8 cellular contexts compared by ENCODE assay signal in genomic region chr11:96342131-96342970, GRCh38. TPM values are rescaled to one million over a fixed set of nuclear protein-coding genes. Genes with fewer than 3 reads are reported as not detected.
DNase-seq lines count a peak whose midpoint lies in the region; ATAC-seq and TF ChIP-seq lines count a peak whose summit lies in the region.

No MANE protein-coding gene starts in this region.

- H3K4me3 ChIP-seq in WI38 (ENCODE audit: low read depth, low read length): peak overlapping the region; percentile 76
- peak overlapping the region; percentile 62 to 99 for H3K4me3 ChIP-seq in gastroesophageal sphincter

- TF ChIP-seq CTCF in WI38 (IDR thresholded peaks at IDR 0.05; ENCODE audit: low read depth, low read length) (no peak), gastroesophageal sphincter (IDR thresholded peaks at IDR 0.05) (no peak)

- peaks cover 11 to 52% (median 16%) of the 10 kb centered on the region in 3 donors for H3K4me1 ChIP-seq in gastroesophageal sphincter

- DNase-seq in NCI-H1092 treated with DMSO at 0.1 percent for 48 hours (lab: John Stamatoyannopoulos, UW): peak; percentile 66
- DNase-seq in NCI-H1092 (lab: John Stamatoyannopoulos, UW): no peak
- DNase-seq in putamen (ENCODE audit: low spot score): peak; percentile 31
- DNase-seq in 8988T: no peak

- H3K9me3 ChIP-seq in gastroesophageal sphincter: no peaks in the 10 kb centered on the region

- WGBS in gastroesophageal sphincter (ENCODE audit: low coverage in 1 of 2), 2 donors: 0 to 1% methylated on average over 12 of the region's 12 CpGs

- TF ChIP-seq EP300 in gastroesophageal sphincter (IDR thresholded peaks at IDR 0.05): no peak

- ATAC-seq in gastroesophageal sphincter (no peak), HG02973 (IDR thresholded peaks at IDR 0.05; ENCODE audit: unreplicated experiment) (no peak), HG02970 (IDR thresholded peaks at IDR 0.05; ENCODE audit: low FRiP score, unreplicated experiment) (no peak)

- H3K27me3 ChIP-seq in gastroesophageal sphincter: no peaks in the 10 kb centered on the region

- H3K36me3 ChIP-seq in gastroesophageal sphincter: no peaks in the 10 kb centered on the region

- TF ChIP-seq POLR2A in gastroesophageal sphincter (IDR thresholded peaks at IDR 0.05): no peak

- H3K27ac ChIP-seq in gastroesophageal sphincter: peak overlapping the region; percentile 81 to 90 (median 86)

RNA-seq across cellular contexts. Expression of gene MAML2, which starts 0.6 kb away (rescaled TPM):
- 10 to 100 TPM; 15.8 to 31.8 (median 23.7) TPM for total RNA-seq in gastroesophageal sphincter

RNA-seq across cellular contexts. Expression of gene CCDC82, which starts 47.4 kb away (rescaled TPM):
- total RNA-seq in gastroesophageal sphincter: 10 to 100 TPM; 17.3 to 28.9 (median 24.7) TPM

RNA-seq across cellular contexts. Expression of gene JRKL, which starts 47.5 kb away (rescaled TPM):
- 1 to 10 TPM; 6.1 to 9.6 (median 7.6) TPM for total RNA-seq in gastroesophageal sphincter

Comparison
In these comparisons a context has a peak if more than half of its experiments do, and no peak if none do; other contexts are left out.
1. DNase-seq: peak in NCI-H1092 treated with DMSO at 0.1 percent for 48 hours (single experiment) and putamen (single experiment); none in NCI-H1092 (single experiment) and 8988T (single experiment).